1 cellular context compared by ENCODE assay signal in genomic region chr21:45698493-45698947, GRCh38.
A peak's percentile ranks its signal among the peaks of the same experiment; 100 is the strongest.
TF ChIP-seq lines count a peak whose summit lies in the region.

No MANE protein-coding gene starts in this region.

TF ChIP-seq in HEK293, 187 proteins besides CTCF, POLR2A, EP300 and RAD21 (continued from another document and continues in another):
- TF ChIP-seq INSM2 (tag by site-specific recombination; IDR thresholded peaks at IDR 0.05) (peak; percentile 80; the same call in 1 of the 2 replicates), TSHZ1 (tag by site-specific recombination; IDR thresholded peaks at IDR 0.05; ENCODE audit: borderline replicate concordance) (no peak), ZNF280D (tag by site-specific recombination; IDR thresholded peaks at IDR 0.05) (no peak), ZNF248 (tag by site-specific recombination; IDR thresholded peaks at IDR 0.05) (no peak), ZNF114 (tag by site-specific recombination; IDR thresholded peaks at IDR 0.05) (no peak), ZNF302 (tag by site-specific recombination; IDR thresholded peaks at IDR 0.05; ENCODE audit: low read depth) (no peak), ZNF350 (tag by site-specific recombination; IDR thresholded peaks at IDR 0.05) (no peak), ZNF239 (tag by site-specific recombination; IDR thresholded peaks at IDR 0.05) (no peak), ZNF366 (tag by site-specific recombination; conservative IDR thresholded peaks at IDR 0.05) (peak; percentile 36; the same call in 1 of the 2 replicates), FEZF1 (tag by site-specific recombination; IDR thresholded peaks at IDR 0.05) (no peak), PRDM2 (tag by site-specific recombination; IDR thresholded peaks at IDR 0.05; ENCODE audit: borderline replicate concordance) (no peak), ZFP69B (tag by site-specific recombination; IDR thresholded peaks at IDR 0.05) (no peak), ZNF837 (tag by site-specific recombination; IDR thresholded peaks at IDR 0.05) (no peak), ZNF777 (tag by site-specific recombination; IDR thresholded peaks at IDR 0.05; ENCODE audit: borderline replicate concordance) (no peak), ZFP3 (tag by site-specific recombination; IDR thresholded peaks at IDR 0.05; ENCODE audit: low read depth) (no peak), ZNF280C (tag by site-specific recombination; IDR thresholded peaks at IDR 0.05) (no peak), SETDB1 (IDR thresholded peaks at IDR 0.05; ENCODE audit: insufficient read length, low read length) (no peak), HOXC10 (CRISPR knock-in tag; IDR thresholded peaks at IDR 0.05) (no peak), WT1 (tag by site-specific recombination; IDR thresholded peaks at IDR 0.05) (no peak), ZNF621 (tag by site-specific recombination; IDR thresholded peaks at IDR 0.05) (no peak), PRDM10 (tag by site-specific recombination; IDR thresholded peaks at IDR 0.05) (peak; percentile 63), ZNF629 (tag by site-specific recombination; IDR thresholded peaks at IDR 0.05) (peak; percentile 72), ZNF513 (tag by site-specific recombination; IDR thresholded peaks at IDR 0.05) (no peak), OVOL3 (tag by site-specific recombination; IDR thresholded peaks at IDR 0.05) (no peak), OSR2 (tag by site-specific recombination; IDR thresholded peaks at IDR 0.05) (no peak), TRIM28 (IDR thresholded peaks at IDR 0.05; ENCODE audit: borderline replicate concordance, low read length) (no peak), ZEB2 (tag by site-specific recombination; IDR thresholded peaks at IDR 0.05) (peak; percentile 54; the same call in 1 of the 2 replicates), ZNF18 (tag by site-specific recombination; IDR thresholded peaks at IDR 0.05) (no peak)
